ENCODE assay signal across 9 cellular contexts in genomic region chr6:89952696-89953095, GRCh38. TPM values are rescaled to one million over a fixed set of nuclear protein-coding genes. Genes with fewer than 3 reads are reported as not detected.
DNase-seq lines count a peak whose midpoint lies in the region; ATAC-seq and TF ChIP-seq lines count a peak whose summit lies in the region.
"Had no signal": no experiment of that assay in that cellular context is flagged by ENCODE, and none has a peak within 500 bp of the region (broad histone marks: within the 10 kb centered on the region; RNA-seq: fewer than 3 reads in every experiment).

No MANE protein-coding gene starts in this region.

- no peak overlapping the region for H3K4me3 ChIP-seq in BLaER1
- H3K4me3 ChIP-seq in NB4 (ENCODE audit: low read depth, low read length): no peak overlapping the region
- H3K4me3 ChIP-seq in kidney epithelial cell (ENCODE audit: low read depth, low read length): no peak overlapping the region

- ATAC-seq in GM21737 (IDR thresholded peaks at IDR 0.05; ENCODE audit: unreplicated experiment): no peak
- no peak for ATAC-seq in GM21529 (IDR thresholded peaks at IDR 0.05; ENCODE audit: unreplicated experiment)

- TF ChIP-seq POLR2A in NB4 (IDR thresholded peaks at IDR 0.05; ENCODE audit: extremely low read depth, insufficient read length): no peak

- H3K27me3 Mint-ChIP-seq in activated T-cell treated with anti-CD3 and anti-CD28 coated beads, Interleukin-2, amount 50 U/mL, for 24 hours: no peaks in the 10 kb centered on the region
- H3K27me3 Mint-ChIP-seq in osteocyte (ENCODE audit: unreplicated experiment): peaks cover 3% of the 10 kb centered on the region

- H3K36me3 ChIP-seq in BLaER1 (peaks cover 50% of the 10 kb centered on the region), kidney epithelial cell (ENCODE audit: control insufficient read depth, insufficient read depth, low read length) (no peaks in the 10 kb centered on the region)

- H3K27ac ChIP-seq in BLaER1: no peak overlapping the region

- H3K4me1 ChIP-seq in BLaER1: peaks cover 53% of the 10 kb centered on the region

- no peaks in the 10 kb centered on the region for H3K9me3 ChIP-seq in BLaER1

- H3K27me3 ChIP-seq in BLaER1 (no peaks in the 10 kb centered on the region), kidney epithelial cell (ENCODE audit: control insufficient read depth, insufficient read depth, low read length) (no peaks in the 10 kb centered on the region)

- TF ChIP-seq CTCF in NB4 (IDR thresholded peaks at IDR 0.05; ENCODE audit: low read depth, low read length): no peak
- TF ChIP-seq CTCF in kidney epithelial cell (IDR thresholded peaks at IDR 0.05; ENCODE audit: insufficient read depth, low read length, poor library complexity, severe bottlenecking): no peak
- TF ChIP-seq CTCF in osteocyte (IDR thresholded peaks at IDR 0.05): no peak

- H4K20me1 ChIP-seq in BLaER1: peaks cover 95% of the 10 kb centered on the region

- in situ Hi-C loops in ACHN (cut with HindIII; ENCODE audit: low pct_ligation_motif_present, low pct_unique_long_range_greater_than_20kb, low sequenced_read_pairs): no loop called here

- H3K4me1 Mint-ChIP-seq in activated T-cell treated with anti-CD3 and anti-CD28 coated beads, Interleukin-2, amount 50 U/mL, for 24 hours (ENCODE audit: low read depth): peaks cover 82% of the 10 kb centered on the region
- H3K4me1 Mint-ChIP-seq in osteocyte (ENCODE audit: unreplicated experiment): no peaks in the 10 kb centered on the region

- H3K9me3 Mint-ChIP-seq in activated T-cell treated with anti-CD3 and anti-CD28 coated beads, Interleukin-2, amount 50 U/mL, for 24 hours: no peaks in the 10 kb centered on the region
- H3K9me3 Mint-ChIP-seq in osteocyte (ENCODE audit: unreplicated experiment): no peaks in the 10 kb centered on the region

- H3K36me3 Mint-ChIP-seq in activated T-cell treated with anti-CD3 and anti-CD28 coated beads, Interleukin-2, amount 50 U/mL, for 24 hours (ENCODE audit: low read depth): peaks cover 95% of the 10 kb centered on the region
- H3K36me3 Mint-ChIP-seq in osteocyte (ENCODE audit: unreplicated experiment): no peaks in the 10 kb centered on the region

- peak overlapping the region; percentile 56 for H3K4me2 ChIP-seq in BLaER1

- DNase-seq in NB4 (ENCODE audit: low read depth): peak; percentile 89
- DNase-seq in activated T-cell treated with anti-CD3 and anti-CD28 coated beads, Interleukin-2, amount 50 U/mL, for 24 hours: no peak
- peak; percentile 86 for DNase-seq in kidney epithelial cell (ENCODE audit: low read depth)
- DNase-seq in ACHN: no peak
- no peak for DNase-seq in osteocyte (ENCODE audit: extremely low spot score, unreplicated experiment)

- no peak overlapping the region for H3K9ac ChIP-seq in BLaER1

- peak overlapping the region; percentile 50 for H3K4me3 Mint-ChIP-seq in activated T-cell treated with anti-CD3 and anti-CD28 coated beads, Interleukin-2, amount 50 U/mL, for 24 hours
- H3K4me3 Mint-ChIP-seq in osteocyte (ENCODE audit: unreplicated experiment): no peak overlapping the region

- peak overlapping the region; percentile 93 for H3K27ac Mint-ChIP-seq in activated T-cell treated with anti-CD3 and anti-CD28 coated beads, Interleukin-2, amount 50 U/mL, for 24 hours
- no peak overlapping the region for H3K27ac Mint-ChIP-seq in osteocyte (ENCODE audit: unreplicated experiment)

RNA-seq across cellular contexts. Expression of gene GJA10, which starts 58.4 kb away (rescaled TPM):
- total RNA-seq in kidney epithelial cell (not detected in 2 replicates), osteocyte (not detected in 2 replicates)
- total RNA-seq: lung microvascular endothelial cell had no signal

Comparison
In these comparisons a context has a peak if more than half of its experiments do, and no peak if none do; other contexts are left out.
1. DNase-seq: peak in NB4 (single experiment) and kidney epithelial cell (single experiment); none in activated T-cell treated with anti-CD3 and anti-CD28 coated beads, Interleukin-2, amount 50 U/mL, for 24 hours (single experiment), ACHN (single experiment) and osteocyte (single experiment).